Comparison of ENCODE assay signal across 8 cellular contexts in the genomic region with DNA sequence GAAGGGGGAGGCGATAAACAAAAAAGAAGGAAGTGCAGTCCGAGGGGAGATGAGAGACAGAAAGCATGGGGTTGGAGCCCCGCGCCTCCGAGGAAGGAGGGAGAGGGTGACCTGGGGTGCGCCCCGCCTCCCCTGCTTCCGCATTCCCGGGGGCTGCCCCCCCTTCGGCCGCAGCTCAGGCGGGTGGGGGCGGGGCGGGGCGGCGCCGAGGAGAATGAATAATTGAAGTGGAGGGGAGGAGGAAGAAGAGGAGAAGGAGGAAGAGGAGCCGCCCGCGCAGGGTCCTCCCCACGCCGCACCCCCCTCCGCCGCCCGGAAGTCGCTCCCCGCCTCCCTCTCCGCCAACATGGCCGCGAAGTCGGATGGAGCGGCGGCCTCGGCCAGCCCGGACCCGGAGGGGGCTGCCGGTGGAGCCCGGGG. TPM values are rescaled to one million over a fixed set of nuclear protein-coding genes. Genes with fewer than 3 reads are reported as not detected.
A peak's percentile ranks its signal among the peaks of the same experiment; 100 is the strongest.
DNase-seq lines count a peak whose midpoint lies in the region; ATAC-seq and TF ChIP-seq lines count a peak whose summit lies in the region.

A gene with protein sequence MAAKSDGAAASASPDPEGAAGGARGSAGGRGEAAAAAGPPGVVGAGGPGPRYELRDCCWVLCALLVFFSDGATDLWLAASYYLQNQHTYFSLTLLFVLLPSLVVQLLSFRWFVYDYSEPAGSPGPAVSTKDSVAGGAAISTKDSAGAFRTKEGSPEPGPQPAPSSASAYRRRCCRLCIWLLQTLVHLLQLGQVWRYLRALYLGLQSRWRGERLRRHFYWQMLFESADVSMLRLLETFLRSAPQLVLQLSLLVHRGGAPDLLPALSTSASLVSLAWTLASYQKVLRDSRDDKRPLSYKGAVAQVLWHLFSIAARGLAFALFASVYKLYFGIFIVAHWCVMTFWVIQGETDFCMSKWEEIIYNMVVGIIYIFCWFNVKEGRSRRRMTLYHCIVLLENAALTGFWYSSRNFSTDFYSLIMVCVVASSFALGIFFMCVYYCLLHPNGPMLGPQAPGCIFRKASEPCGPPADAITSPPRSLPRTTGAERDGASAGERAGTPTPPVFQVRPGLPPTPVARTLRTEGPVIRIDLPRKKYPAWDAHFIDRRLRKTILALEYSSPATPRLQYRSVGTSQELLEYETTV (plus strand): TSS at position 322 of the 420 bp plus-strand sequence. CDS start 25 bp downstream, at position 347.

- no peaks in the 10 kb centered on the region for H3K36me3 ChIP-seq in lower lobe of right lung

- H3K4me1 ChIP-seq in lower lobe of right lung = no peaks in the 10 kb centered on the region

- ATAC-seq in WTC11 (peak; percentile 50), lower lobe of right lung (peak in 1 of 2 donors; percentile 31), GM21367 (IDR thresholded peaks at IDR 0.05; ENCODE audit: unreplicated experiment) (no peak), HG02759 (IDR thresholded peaks at IDR 0.05; ENCODE audit: unreplicated experiment) (no peak)

- POLR2A ChIA-PET in WTC11 (lab: Charles Lee) = interaction anchor here (0.5 to 1.1 kb wide), 4 partner anchors 16 to 116 kb away, joined by 3 to 5 read pairs (median 4); partner anchors contain the start of gene PDRG1

- H3K36me3 Mint-ChIP-seq in WTC11 = no peaks in the 10 kb centered on the region

- H3K27ac ChIP-seq in lower lobe of right lung = no peak within 1 kb of the TSS

- CTCF ChIA-PET in WTC11 (lab: Charles Lee) = interaction anchor here (0.6 to 3.1 kb wide), 12 partner anchors 16 to 133 kb away, joined by 3 to 28 read pairs (median 5); partner anchors contain the start of gene PDRG1

- H3K4me3 ChIP-seq in lower lobe of right lung = peak within 1 kb of the TSS; percentile 36

- peak; percentile 30 for DNase-seq in COR-L47 (lab: John Stamatoyannopoulos, UW)
- DNase-seq in WTC11 (ENCODE audit: low spot score) = peak; percentile 62
- peak; percentile 50 for DNase-seq in lower lobe of right lung
- no peak for DNase-seq in GM19238 (ENCODE audit: insufficient read length, low spot score)
- no peak for DNase-seq in stimulated activated naive CD4-positive, alpha-beta T cell (lab: John Stamatoyannopoulos, UW)

- no peak for TF ChIP-seq EP300 in Ishikawa (IDR thresholded peaks at IDR 0.05; ENCODE audit: borderline replicate concordance)

- TF ChIP-seq RAD21 in Ishikawa (IDR thresholded peaks at IDR 0.05; ENCODE audit: low read depth) = no peak

- peaks cover 46% of the 10 kb centered on the region for H3K27me3 ChIP-seq in lower lobe of right lung (ENCODE audit: low read depth)

- peaks cover 20% of the 10 kb centered on the region for H3K4me1 Mint-ChIP-seq in WTC11

- peaks cover 47% of the 10 kb centered on the region for H3K27me3 Mint-ChIP-seq in WTC11 (ENCODE audit: low read depth)

- TF ChIP-seq CTCF in WTC11 (IDR thresholded peaks at IDR 0.05) (no peak), lower lobe of right lung (IDR thresholded peaks at IDR 0.05) (no peak)

- intact Hi-C loops in lower lobe of right lung (cut with DNase I) = no loop called here

- H3K4me3 Mint-ChIP-seq in WTC11 = peak within 1 kb of the TSS; percentile 93

- H3K9me3 ChIP-seq in lower lobe of right lung = no peaks in the 10 kb centered on the region

- H3K27ac Mint-ChIP-seq in WTC11 = peak within 1 kb of the TSS; percentile 88; the same call in 1 of the 2 replicates

- H3K9me3 Mint-ChIP-seq in WTC11 = no peaks in the 10 kb centered on the region

TF ChIP-seq in Ishikawa, 13 proteins besides CTCF, POLR2A, EP300 and RAD21 (continues in another document):
- TF ChIP-seq CEBPB (IDR thresholded peaks at IDR 0.05) (no peak), ZBTB7A (IDR thresholded peaks at IDR 0.05; ENCODE audit: low read depth) (0 out of 2 replicates have a peak, but pooled peaks have one; percentile 51), CREB1 (IDR thresholded peaks at IDR 0.05; ENCODE audit: low read depth) (no peak), TEAD4 (IDR thresholded peaks at IDR 0.05) (peak; percentile 89), FOXM1 (IDR thresholded peaks at IDR 0.05; ENCODE audit: borderline replicate concordance, low read depth) (no peak), MAX (IDR thresholded peaks at IDR 0.05) (no peak), EGR1 (IDR thresholded peaks at IDR 0.05) (no peak), NFIC (IDR thresholded peaks at IDR 0.05) (no peak), TCF12 (IDR thresholded peaks at IDR 0.05; ENCODE audit: low read depth) (no peak), TAF1 (IDR thresholded peaks at IDR 0.05; ENCODE audit: low read depth) (no peak), YY1 (IDR thresholded peaks at IDR 0.05; ENCODE audit: low read depth) (peak; percentile 67; the same call in 1 of the 2 replicates)
- TF ChIP-seq, protein P1, sequence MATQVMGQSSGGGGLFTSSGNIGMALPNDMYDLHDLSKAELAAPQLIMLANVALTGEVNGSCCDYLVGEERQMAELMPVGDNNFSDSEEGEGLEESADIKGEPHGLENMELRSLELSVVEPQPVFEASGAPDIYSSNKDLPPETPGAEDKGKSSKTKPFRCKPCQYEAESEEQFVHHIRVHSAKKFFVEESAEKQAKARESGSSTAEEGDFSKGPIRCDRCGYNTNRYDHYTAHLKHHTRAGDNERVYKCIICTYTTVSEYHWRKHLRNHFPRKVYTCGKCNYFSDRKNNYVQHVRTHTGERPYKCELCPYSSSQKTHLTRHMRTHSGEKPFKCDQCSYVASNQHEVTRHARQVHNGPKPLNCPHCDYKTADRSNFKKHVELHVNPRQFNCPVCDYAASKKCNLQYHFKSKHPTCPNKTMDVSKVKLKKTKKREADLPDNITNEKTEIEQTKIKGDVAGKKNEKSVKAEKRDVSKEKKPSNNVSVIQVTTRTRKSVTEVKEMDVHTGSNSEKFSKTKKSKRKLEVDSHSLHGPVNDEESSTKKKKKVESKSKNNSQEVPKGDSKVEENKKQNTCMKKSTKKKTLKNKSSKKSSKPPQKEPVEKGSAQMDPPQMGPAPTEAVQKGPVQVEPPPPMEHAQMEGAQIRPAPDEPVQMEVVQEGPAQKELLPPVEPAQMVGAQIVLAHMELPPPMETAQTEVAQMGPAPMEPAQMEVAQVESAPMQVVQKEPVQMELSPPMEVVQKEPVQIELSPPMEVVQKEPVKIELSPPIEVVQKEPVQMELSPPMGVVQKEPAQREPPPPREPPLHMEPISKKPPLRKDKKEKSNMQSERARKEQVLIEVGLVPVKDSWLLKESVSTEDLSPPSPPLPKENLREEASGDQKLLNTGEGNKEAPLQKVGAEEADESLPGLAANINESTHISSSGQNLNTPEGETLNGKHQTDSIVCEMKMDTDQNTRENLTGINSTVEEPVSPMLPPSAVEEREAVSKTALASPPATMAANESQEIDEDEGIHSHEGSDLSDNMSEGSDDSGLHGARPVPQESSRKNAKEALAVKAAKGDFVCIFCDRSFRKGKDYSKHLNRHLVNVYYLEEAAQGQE (IDR thresholded peaks at IDR 0.05; ENCODE audit: low read depth) = no peak

TF ChIP-seq in WTC11, 78 proteins besides CTCF, POLR2A, EP300 and RAD21:
- TF ChIP-seq ZBTB21 (CRISPR knock-in tag; IDR thresholded peaks at IDR 0.05; ENCODE audit: borderline replicate concordance) (no peak), NFYB (CRISPR knock-in tag; conservative IDR thresholded peaks at IDR 0.05; ENCODE audit: low read depth) (no peak), PRRX2 (CRISPR knock-in tag; IDR thresholded peaks at IDR 0.05) (no peak), TEAD1 (CRISPR knock-in tag; IDR thresholded peaks at IDR 0.05) (peak; percentile 81; the same call in 1 of the 2 replicates), NR2C2 (CRISPR knock-in tag; IDR thresholded peaks at IDR 0.05) (no peak), RORB (CRISPR knock-in tag; IDR thresholded peaks at IDR 0.05) (no peak), ZNF416 (CRISPR knock-in tag; IDR thresholded peaks at IDR 0.05) (no peak), E2F4 (CRISPR knock-in tag; IDR thresholded peaks at IDR 0.05; ENCODE audit: borderline replicate concordance, low read depth) (no peak), ZNF263 (CRISPR knock-in tag; IDR thresholded peaks at IDR 0.05; ENCODE audit: low read depth) (peak; percentile 47)
- TF ChIP-seq, protein P2, sequence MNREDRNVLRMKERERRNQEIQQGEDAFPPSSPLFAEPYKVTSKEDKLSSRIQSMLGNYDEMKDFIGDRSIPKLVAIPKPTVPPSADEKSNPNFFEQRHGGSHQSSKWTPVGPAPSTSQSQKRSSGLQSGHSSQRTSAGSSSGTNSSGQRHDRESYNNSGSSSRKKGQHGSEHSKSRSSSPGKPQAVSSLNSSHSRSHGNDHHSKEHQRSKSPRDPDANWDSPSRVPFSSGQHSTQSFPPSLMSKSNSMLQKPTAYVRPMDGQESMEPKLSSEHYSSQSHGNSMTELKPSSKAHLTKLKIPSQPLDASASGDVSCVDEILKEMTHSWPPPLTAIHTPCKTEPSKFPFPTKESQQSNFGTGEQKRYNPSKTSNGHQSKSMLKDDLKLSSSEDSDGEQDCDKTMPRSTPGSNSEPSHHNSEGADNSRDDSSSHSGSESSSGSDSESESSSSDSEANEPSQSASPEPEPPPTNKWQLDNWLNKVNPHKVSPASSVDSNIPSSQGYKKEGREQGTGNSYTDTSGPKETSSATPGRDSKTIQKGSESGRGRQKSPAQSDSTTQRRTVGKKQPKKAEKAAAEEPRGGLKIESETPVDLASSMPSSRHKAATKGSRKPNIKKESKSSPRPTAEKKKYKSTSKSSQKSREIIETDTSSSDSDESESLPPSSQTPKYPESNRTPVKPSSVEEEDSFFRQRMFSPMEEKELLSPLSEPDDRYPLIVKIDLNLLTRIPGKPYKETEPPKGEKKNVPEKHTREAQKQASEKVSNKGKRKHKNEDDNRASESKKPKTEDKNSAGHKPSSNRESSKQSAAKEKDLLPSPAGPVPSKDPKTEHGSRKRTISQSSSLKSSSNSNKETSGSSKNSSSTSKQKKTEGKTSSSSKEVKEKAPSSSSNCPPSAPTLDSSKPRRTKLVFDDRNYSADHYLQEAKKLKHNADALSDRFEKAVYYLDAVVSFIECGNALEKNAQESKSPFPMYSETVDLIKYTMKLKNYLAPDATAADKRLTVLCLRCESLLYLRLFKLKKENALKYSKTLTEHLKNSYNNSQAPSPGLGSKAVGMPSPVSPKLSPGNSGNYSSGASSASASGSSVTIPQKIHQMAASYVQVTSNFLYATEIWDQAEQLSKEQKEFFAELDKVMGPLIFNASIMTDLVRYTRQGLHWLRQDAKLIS (CRISPR knock-in tag; IDR thresholded peaks at IDR 0.05; ENCODE audit: borderline replicate concordance) = no peak

RNA-seq across cellular contexts. Expression of the gene that starts here (rescaled TPM):
- 2.3 to 2.6 TPM (median 2.5 TPM) in 3 replicates for total RNA-seq in WTC11 (2021)
- total RNA-seq in lower lobe of right lung = 0.06 TPM

Comparison
In these comparisons a context has a peak if more than half of its experiments do, and no peak if none do; other contexts are left out.
1. Peak in DNase-seq and H3K4me3 ChIP-seq in lower lobe of right lung; RNA of the gene not detected or under 1 TPM.
2. DNase-seq: peak in COR-L47 (single experiment) and WTC11 (single experiment); none in GM19238 (single experiment) and stimulated activated naive CD4-positive, alpha-beta T cell (0 of 6).